9 cellular contexts compared by ENCODE assay signal in genomic region chr4:47662975-47663374, GRCh38.
A peak's percentile ranks its signal among the peaks of the same experiment; 100 is the strongest.
DNase-seq lines count a peak whose midpoint lies in the region; ATAC-seq, FAIRE-seq and TF ChIP-seq lines count a peak whose summit lies in the region.
"Had no signal": no experiment of that assay in that cellular context is flagged by ENCODE, and none has a peak within 500 bp of the region (broad histone marks: within the 10 kb centered on the region; RNA-seq: fewer than 3 reads in every experiment).

No MANE protein-coding gene starts in this region.

- intact Hi-C loops in lower lobe of right lung (cut with DNase I): no loop called here

- DNase-seq in D721Med (ENCODE audit: insufficient read length, low spot score) (no peak), lower lobe of right lung (no peak), GM19238 (ENCODE audit: insufficient read length, low spot score) (no peak), NCI-H2081 treated with DMSO at 0.1 percent for 48 hours (lab: John Stamatoyannopoulos, UW) (no peak)
- peak; percentile 23 to 49 for DNase-seq in activated CD4-positive, alpha-beta T cell treated with anti-CD3 and anti-CD28 coated beads, Interleukin-2, amount 50 U/mL, for 48 hours
- DNase-seq: gastrocnemius medialis had no signal

- CTCF ChIA-PET in HEK293 (lab: Yijun Ruan, JAX): interaction anchor here (0.5 to 1.6 kb wide), 10 partner anchors 11 to 873 kb away, joined by 3 to 6 read pairs (median 4); no protein-coding TSS in a partner anchor

- TF ChIP-seq CTCF in D721Med (IDR thresholded peaks at IDR 0.05; ENCODE audit: insufficient read depth, missing control alignments) (peak; percentile 27), HEK293 (tag by site-specific recombination; IDR thresholded peaks at IDR 0.05) (no peak), lower lobe of right lung (IDR thresholded peaks at IDR 0.05) (peak; percentile 33)

- no peak for ATAC-seq in lower lobe of right lung
- no peak for ATAC-seq in activated T-helper 17 cell treated with anti-CD3 and anti-CD28 coated beads, Interleukin-2, amount 50 U/mL, for 72 hours (replicated peaks)
- no peak for ATAC-seq in HG03442 (IDR thresholded peaks at IDR 0.05; ENCODE audit: unreplicated experiment)
- ATAC-seq: gastrocnemius medialis had no signal

- H3K27me3 Mint-ChIP-seq in activated T-helper 17 cell treated with anti-CD3 and anti-CD28 coated beads, Interleukin-2, amount 50 U/mL, for 72 hours: peaks cover 8% of the 10 kb centered on the region

- H3K27me3 ChIP-seq in lower lobe of right lung (ENCODE audit: low read depth): no peaks in the 10 kb centered on the region
- H3K27me3 ChIP-seq: gastrocnemius medialis had no signal

- H3K9me3 ChIP-seq in HEK293 (ENCODE audit: control insufficient read depth, insufficient read depth, low read depth, low read length): no peaks in the 10 kb centered on the region
- H3K9me3 ChIP-seq in lower lobe of right lung: no peaks in the 10 kb centered on the region
- H3K9me3 ChIP-seq: gastrocnemius medialis had no signal

- H3K4me1 ChIP-seq in HEK293 (ENCODE audit: control insufficient read depth, insufficient read depth, low read length) (no peaks in the 10 kb centered on the region), lower lobe of right lung (no peaks in the 10 kb centered on the region)
- H3K4me1 ChIP-seq: gastrocnemius medialis had no signal

- no peak overlapping the region for H3K4me3 Mint-ChIP-seq in activated T-helper 17 cell treated with anti-CD3 and anti-CD28 coated beads, Interleukin-2, amount 50 U/mL, for 72 hours

- H3K36me3 Mint-ChIP-seq in activated T-helper 17 cell treated with anti-CD3 and anti-CD28 coated beads, Interleukin-2, amount 50 U/mL, for 72 hours (ENCODE audit: low read depth): no peaks in the 10 kb centered on the region

- H3K27ac ChIP-seq in HEK293 (ENCODE audit: extremely low read depth, low read depth, low read length): no peak overlapping the region
- no peak overlapping the region for H3K27ac ChIP-seq in lower lobe of right lung
- H3K27ac ChIP-seq: gastrocnemius medialis had no signal

- POLR2A ChIA-PET in HEK293 (lab: Yijun Ruan, JAX): no interaction called here

- no peak overlapping the region for H3K27ac Mint-ChIP-seq in activated T-helper 17 cell treated with anti-CD3 and anti-CD28 coated beads, Interleukin-2, amount 50 U/mL, for 72 hours

- FAIRE-seq in D721Med (lab: Jason Lieb, UNC): no peak

- H3K4me1 Mint-ChIP-seq in activated T-helper 17 cell treated with anti-CD3 and anti-CD28 coated beads, Interleukin-2, amount 50 U/mL, for 72 hours: no peaks in the 10 kb centered on the region

- H3K4me3 ChIP-seq in HEK293 (ENCODE audit: low read depth, low read length): no peak overlapping the region
- no peak overlapping the region for H3K4me3 ChIP-seq in lower lobe of right lung
- H3K4me3 ChIP-seq: gastrocnemius medialis had no signal

- H3K9me3 Mint-ChIP-seq in activated T-helper 17 cell treated with anti-CD3 and anti-CD28 coated beads, Interleukin-2, amount 50 U/mL, for 72 hours: no peaks in the 10 kb centered on the region

- H3K36me3 ChIP-seq in HEK293 (ENCODE audit: control insufficient read depth in 2 of 2, insufficient read depth in 1 of 2, low read length in 2 of 2) (no peaks in the 10 kb centered on the region), lower lobe of right lung (no peaks in the 10 kb centered on the region)
- H3K36me3 ChIP-seq: gastrocnemius medialis had no signal

TF ChIP-seq in HEK293, 187 proteins besides CTCF, POLR2A, EP300 and RAD21:
- TF ChIP-seq ZNF677 (tag by site-specific recombination; IDR thresholded peaks at IDR 0.05) (peak; percentile 85), ZNF174 (tag by site-specific recombination; IDR thresholded peaks at IDR 0.05) (no peak)

Comparison
In these comparisons a context has a peak if more than half of its experiments do, and no peak if none do; other contexts are left out.
1. DNase-seq: peak in activated CD4-positive, alpha-beta T cell treated with anti-CD3 and anti-CD28 coated beads, Interleukin-2, amount 50 U/mL, for 48 hours (2 of 2); none in D721Med (single experiment), lower lobe of right lung (single experiment), GM19238 (single experiment) and NCI-H2081 treated with DMSO at 0.1 percent for 48 hours (single experiment).